Comparison of ENCODE assay signal across 13 cellular contexts in genomic region chr20:1478566-1478965, GRCh38. TPM values are rescaled to one million over a fixed set of nuclear protein-coding genes. Genes with fewer than 3 reads are reported as not detected.
DNase-seq lines count a peak whose midpoint lies in the region; ATAC-seq and TF ChIP-seq lines count a peak whose summit lies in the region.
"Had no signal": no experiment of that assay in that cellular context is flagged by ENCODE, and none has a peak within 500 bp of the region (broad histone marks: within the 10 kb centered on the region; RNA-seq: fewer than 3 reads in every experiment).

No MANE protein-coding gene starts in this region.

- intact Hi-C loops in upper lobe of right lung (cut with DNase I): no loop called here
- intact Hi-C loops in CD8-positive, alpha-beta T cell (cut with DNase I, micrococcal nuclease): no loop called here

- H3K36me3 Mint-ChIP-seq in CD8-positive, alpha-beta T cell: no peaks in the 10 kb centered on the region

- no peak for TF ChIP-seq RAD21 in SK-N-SH (IDR thresholded peaks at IDR 0.05; ENCODE audit: low read length)

- no peak overlapping the region for H3K27ac Mint-ChIP-seq in CD8-positive, alpha-beta T cell
- H3K27ac Mint-ChIP-seq: activated naive CD8-positive, alpha-beta T cell treated with anti-CD3 and anti-CD28 coated beads, Interleukin-2, amount 50 U/mL, for 24 hours had no signal

- no peaks in the 10 kb centered on the region for H3K9me3 Mint-ChIP-seq in CD8-positive, alpha-beta T cell
- H3K9me3 Mint-ChIP-seq: activated naive CD8-positive, alpha-beta T cell treated with anti-CD3 and anti-CD28 coated beads, Interleukin-2, amount 50 U/mL, for 24 hours had no signal

- H3K9me3 ChIP-seq in SK-N-SH (no peaks in the 10 kb centered on the region), upper lobe of right lung (no peaks in the 10 kb centered on the region)
- no peaks in the 10 kb centered on the region for H3K9me3 ChIP-seq in CD8-positive, alpha-beta T cell (ENCODE audit: low read length)

- no peak overlapping the region for H3K4me3 Mint-ChIP-seq in CD8-positive, alpha-beta T cell
- H3K4me3 Mint-ChIP-seq: activated naive CD8-positive, alpha-beta T cell treated with anti-CD3 and anti-CD28 coated beads, Interleukin-2, amount 50 U/mL, for 24 hours had no signal

- WGBS in SK-N-SH (ENCODE audit: low lambda C conversion rate): 25% methylated on average over 4 of the region's 4 CpGs

- H3K4me1 ChIP-seq in SK-N-SH (ENCODE audit: control insufficient read depth in 1 of 2, insufficient read depth in 2 of 2, low read depth in 1 of 2, low read length in 1 of 2) (peaks cover 0 to 8% of the 10 kb centered on the region in 2 experiments; a peak in 1 of 4 replicates), upper lobe of right lung (no peaks in the 10 kb centered on the region)
- H3K4me1 ChIP-seq in CD8-positive, alpha-beta T cell (ENCODE audit: insufficient read depth, low read length): no peaks in the 10 kb centered on the region

- peak overlapping the region; percentile 62; the same call in 1 of the 2 replicates for H2AFZ ChIP-seq in SK-N-SH (ENCODE audit: low read depth)

- DNase-seq in NOMO-1 treated with DMSO at 0.1 percent for 48 hours (lab: John Stamatoyannopoulos, UW; ENCODE audit: unreplicated experiment) (peak; percentile 10), NOMO-1 (lab: John Stamatoyannopoulos, UW; ENCODE audit: unreplicated experiment in 2 of 2) (no peak), SK-N-SH (no peak), fibroblast of gingiva (ENCODE audit: low read depth) (peak; percentile 30), upper lobe of right lung (no peak), activated T-cell treated with anti-CD3 and anti-CD28 coated beads for 4 hours (no peak), KG1 (lab: John Stamatoyannopoulos, UW) (no peak)
- no peak for DNase-seq in CD8-positive, alpha-beta T cell
- DNase-seq: activated naive CD8-positive, alpha-beta T cell treated with anti-CD3 and anti-CD28 coated beads, Interleukin-2, amount 50 U/mL, for 24 hours; NCI-H1436 treated with DMSO at 0.1 percent for 48 hours; substantia nigra had no signal

- H3K36me3 ChIP-seq in SK-N-SH (replicated peaks in 1 of 2; ENCODE audit: control insufficient read depth in 1 of 2, insufficient read depth in 2 of 2, low read length in 1 of 2) (no peaks in the 10 kb centered on the region), upper lobe of right lung (no peaks in the 10 kb centered on the region)
- no peaks in the 10 kb centered on the region for H3K36me3 ChIP-seq in CD8-positive, alpha-beta T cell (ENCODE audit: insufficient read depth, low read length)

- no peak overlapping the region for H3K9ac ChIP-seq in SK-N-SH

- peak overlapping the region; percentile 55; the same call in 1 of the 2 replicates for H3K4me2 ChIP-seq in SK-N-SH

- H3F3A ChIP-seq in SK-N-SH (replicated peaks; ENCODE audit: insufficient read depth): no peaks in the 10 kb centered on the region

- H3K27me3 ChIP-seq in SK-N-SH (ENCODE audit: insufficient read depth): no peaks in the 10 kb centered on the region
- H3K27me3 ChIP-seq in upper lobe of right lung: no peaks in the 10 kb centered on the region
- H3K27me3 ChIP-seq in CD8-positive, alpha-beta T cell (ENCODE audit: insufficient read depth, low read length): no peaks in the 10 kb centered on the region

- no peaks in the 10 kb centered on the region for H3K4me1 Mint-ChIP-seq in CD8-positive, alpha-beta T cell (ENCODE audit: low read depth)
- H3K4me1 Mint-ChIP-seq: activated naive CD8-positive, alpha-beta T cell treated with anti-CD3 and anti-CD28 coated beads, Interleukin-2, amount 50 U/mL, for 24 hours had no signal

- no peak for TF ChIP-seq EP300 in SK-N-SH (IDR thresholded peaks at IDR 0.05; ENCODE audit: borderline replicate concordance in 1 of 2, low read depth in 1 of 2, low read length in 1 of 2)

- H3K4me3 ChIP-seq in SK-N-SH (ENCODE audit: low read depth in 2 of 2, low read length in 1 of 2): no peak overlapping the region
- H3K4me3 ChIP-seq in upper lobe of right lung: no peak overlapping the region
- no peak overlapping the region for H3K4me3 ChIP-seq in CD8-positive, alpha-beta T cell (ENCODE audit: low read depth, low read length)

- no peaks in the 10 kb centered on the region for H3K79me2 ChIP-seq in SK-N-SH (ENCODE audit: insufficient read depth)

- no peaks in the 10 kb centered on the region for H4K20me1 ChIP-seq in SK-N-SH (ENCODE audit: insufficient read depth)

- peaks cover 14% of the 10 kb centered on the region for H3K27me3 Mint-ChIP-seq in CD8-positive, alpha-beta T cell (ENCODE audit: low read depth)

- no peak for TF ChIP-seq CTCF in SK-N-SH (IDR thresholded peaks at IDR 0.05)
- TF ChIP-seq CTCF in upper lobe of right lung (IDR thresholded peaks at IDR 0.05): no peak
- TF ChIP-seq CTCF in CD8-positive, alpha-beta T cell (IDR thresholded peaks at IDR 0.05): no peak

- peak; percentile 39 for ATAC-seq in upper lobe of right lung
- no peak for ATAC-seq in CD8-positive, alpha-beta T cell
- ATAC-seq: activated naive CD8-positive, alpha-beta T cell treated with anti-CD3 and anti-CD28 coated beads, Interleukin-2, amount 50 U/mL, for 24 hours had no signal

- no peak overlapping the region for H3K27ac ChIP-seq in SK-N-SH (ENCODE audit: low read depth in 2 of 2, low read length in 1 of 2)
- no peak overlapping the region for H3K27ac ChIP-seq in upper lobe of right lung
- no peak overlapping the region for H3K27ac ChIP-seq in CD8-positive, alpha-beta T cell (ENCODE audit: low read depth, low read length)
- H3K27ac ChIP-seq: 22Rv1, HL-60 had no signal

- no peaks in the 10 kb centered on the region for H3K9me2 ChIP-seq in SK-N-SH

- POLR2A ChIA-PET in SK-N-SH (lab: Yijun Ruan, JAX): no interaction called here
- POLR2A ChIA-PET in CD8-positive, alpha-beta T cell (lab: Charles Lee): no interaction called here

- CTCF ChIA-PET in SK-N-SH (lab: Yijun Ruan, JAX): interaction anchor here (0.7 to 2.6 kb wide), 2 partner anchors 12 to 166 kb away, joined by 3 to 9 read pairs; partner anchors contain the start of gene NSFL1C
- CTCF ChIA-PET in CD8-positive, alpha-beta T cell (lab: Charles Lee): interaction anchor here (1.1 kb wide), 1 partner anchor 9 kb away, joined by 3 read pairs; no protein-coding TSS in a partner anchor

TF ChIP-seq in SK-N-SH, 30 proteins besides CTCF, POLR2A, EP300 and RAD21:
- TF ChIP-seq REST (IDR thresholded peaks at IDR 0.05; ENCODE audit: low read depth, low read length) (no peak), GABPA (IDR thresholded peaks at IDR 0.05; ENCODE audit: low read depth) (no peak), FOXM1 (IDR thresholded peaks at IDR 0.05; ENCODE audit: low read depth) (no peak), JUND (IDR thresholded peaks at IDR 0.05) (peak; percentile 48; the same call in 1 of the 2 replicates), RCOR1 (IDR thresholded peaks at IDR 0.05; ENCODE audit: low read length) (no peak), FOSL2 (IDR thresholded peaks at IDR 0.05; ENCODE audit: borderline replicate concordance, low read depth) (peak; percentile 74; the same call in 1 of the 2 replicates), USF2 (IDR thresholded peaks at IDR 0.05; ENCODE audit: borderline replicate concordance, low read depth, low read length) (no peak), USF1 (IDR thresholded peaks at IDR 0.05; ENCODE audit: borderline replicate concordance, low read depth) (no peak)

RNA-seq across cellular contexts. Expression of gene NSFL1C, which starts 11.9 kb away (rescaled TPM):
- 30.6 and 45.9 TPM in 2 replicates for polyA plus RNA-seq in SK-N-SH (2012; rRNA removed)
- 47.4 and 48.2 TPM in 2 replicates for polyA plus RNA-seq in SK-N-SH (2012; cell fraction: cytosol; rRNA removed)
- polyA plus RNA-seq in SK-N-SH (2012; cell fraction: nucleus; rRNA removed): 54.6 and 60.7 TPM in 2 replicates
- 73.4 TPM for total RNA-seq in upper lobe of right lung
- total RNA-seq in CD8-positive, alpha-beta T cell: 10 to 100 TPM; 66.0 to 70.5 TPM

RNA-seq across cellular contexts. Expression of gene SIRPB2, which starts 12.7 kb away (rescaled TPM):
- not detected in 2 replicates for polyA plus RNA-seq in SK-N-SH (2012; rRNA removed)
- not detected in 2 replicates for polyA plus RNA-seq in SK-N-SH (2012; cell fraction: cytosol; rRNA removed)
- polyA plus RNA-seq in SK-N-SH (2012; cell fraction: nucleus; rRNA removed): not detected in 2 replicates
- total RNA-seq in upper lobe of right lung: 14.3 TPM
- not detected for total RNA-seq in CD8-positive, alpha-beta T cell

Comparison
In these comparisons a context has a peak if more than half of its experiments do, and no peak if none do; other contexts are left out.
1. DNase-seq: peak in NOMO-1 treated with DMSO at 0.1 percent for 48 hours (single experiment) and fibroblast of gingiva (single experiment); none in NOMO-1 (0 of 2), SK-N-SH (single experiment), upper lobe of right lung (single experiment), CD8-positive, alpha-beta T cell (0 of 7), activated T-cell treated with anti-CD3 and anti-CD28 coated beads for 4 hours (single experiment) and KG1 (single experiment).
2. RNA of gene SIRPB2, which starts 12.7 kb away (total RNA-seq): 14.3 TPM in upper lobe of right lung (single experiment); not detected in CD8-positive, alpha-beta T cell; every median in the first group is over 10 times any median in the second.